Comparison of ENCODE assay signal across 2 cellular contexts in the genomic region with DNA sequence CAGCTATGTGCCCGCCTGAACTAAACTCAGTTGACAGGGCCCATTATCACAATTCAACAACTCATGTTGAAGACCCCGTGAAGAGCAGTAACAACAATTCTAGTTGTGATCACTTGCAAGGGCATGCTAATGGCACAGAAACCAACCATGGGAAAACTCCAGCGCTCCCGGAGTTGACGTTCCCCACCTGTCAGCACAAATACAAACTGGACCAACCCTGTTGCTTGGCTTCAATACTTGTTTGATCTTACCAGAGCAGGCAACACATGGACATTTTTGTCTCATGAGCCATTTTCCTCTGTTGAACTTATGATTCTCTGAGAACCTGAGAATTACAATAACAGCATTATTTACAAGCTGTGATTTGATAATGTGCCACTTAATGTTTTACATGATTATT.
TF ChIP-seq lines count a peak whose summit lies in the region.

No MANE protein-coding gene starts in this region.

TF ChIP-seq in SK-N-SH, 30 proteins besides CTCF, POLR2A, EP300 and RAD21 (continued from another document):
- TF ChIP-seq REST (IDR thresholded peaks at IDR 0.05; ENCODE audit: low read depth, low read length) (no peak), TCF12 (IDR thresholded peaks at IDR 0.05) (no peak), ZBTB33 (IDR thresholded peaks at IDR 0.05; ENCODE audit: borderline replicate concordance, low read depth) (no peak), GABPA (IDR thresholded peaks at IDR 0.05; ENCODE audit: low read depth) (no peak)

TF ChIP-seq in SK-N-SH treated with all-trans-retinoic acid at 6 μM for 48 hours, 23 proteins besides CTCF, POLR2A, EP300 and RAD21 (continued from another document):
- TF ChIP-seq POU6F1 (CRISPR knock-in tag; IDR thresholded peaks at IDR 0.05; ENCODE audit: borderline replicate concordance, low read depth) = no peak
- no peak for TF ChIP-seq ZNF8 (CRISPR knock-in tag; IDR thresholded peaks at IDR 0.05)
- no peak for TF ChIP-seq ZFP3 (CRISPR knock-in tag; IDR thresholded peaks at IDR 0.05)
- TF ChIP-seq OSR1 (CRISPR knock-in tag; IDR thresholded peaks at IDR 0.05) = no peak
- no peak for TF ChIP-seq GLIS3 (CRISPR knock-in tag; IDR thresholded peaks at IDR 0.05)
- no peak for TF ChIP-seq TCF4 (CRISPR knock-in tag; IDR thresholded peaks at IDR 0.05; ENCODE audit: borderline replicate concordance)
- no peak for TF ChIP-seq ESRRG (CRISPR knock-in tag; IDR thresholded peaks at IDR 0.05)
